19 cellular contexts compared by ENCODE assay signal in genomic region chr7:102346983-102347382, GRCh38. TPM values are rescaled to one million over a fixed set of nuclear protein-coding genes. Genes with fewer than 3 reads are reported as not detected.
"Had no signal": no experiment of that assay in that cellular context is flagged by ENCODE, and none has a peak within 500 bp of the region (broad histone marks: within the 10 kb centered on the region; RNA-seq: fewer than 3 reads in every experiment).

No MANE protein-coding gene starts in this region.

RNA-seq across cellular contexts. Expression of gene SPDYE6, which starts 9.3 kb away (rescaled TPM):
- total RNA-seq: activated naive CD4-positive, alpha-beta T cell treated with anti-CD3 and anti-CD28 coated beads for 36 hours; activated naive CD4-positive, alpha-beta T cell treated with anti-CD3 and anti-CD28 coated beads, Interleukin-2, amount 50 U/mL, for 72 hours; activated naive CD8-positive, alpha-beta T cell treated with anti-CD3 and anti-CD28 coated beads for 36 hours; activated naive CD8-positive, alpha-beta T cell treated with anti-CD3 and anti-CD28 coated beads, Interleukin-2, amount 10 ng/mL, durations not matched to agents 7 days and 5 days; activated T-cell treated with anti-CD3 and anti-CD28 coated beads, Interleukin-2, amount 50 U/mL, for 4 hours; activated T-cell treated with anti-CD3 and anti-CD28 coated beads, Interleukin-2, amount 50 U/mL, for 72 hours; activated T-helper 1 cell treated with anti-CD3 and anti-CD28 coated beads, Interleukin-12 subunit alpha, Interleukin-12 subunit beta, Interleukin-2, Interleukin-4 antibody, amounts not matched to agents 30 ng/mL and 10 ng/mL and 1 ng/mL, durations not matched to agents 14 hours and 24 hours and 36 hours; activated T-helper 17 cell treated with anti-CD3 and anti-CD28 coated beads, Interleukin-2, amount 50 U/mL, for 72 hours; activated T-helper 2 cell treated with anti-CD3 and anti-CD28 coated beads, Interferon-gamma antibody, Interleukin-2, Interleukin-4, amounts not matched to agents 10 μg/mL and 5 μg/mL and 100 μg/mL, durations not matched to agents 14 hours and 24 hours and 36 hours; adrenal gland; aorta; ascending aorta; astrocyte; body of pancreas; bronchial epithelial cell; cardiac muscle cell; cardiac septum; cerebellum; chondrocyte had no signal
